Comparison of ENCODE assay signal across 8 cellular contexts in the genomic region with DNA sequence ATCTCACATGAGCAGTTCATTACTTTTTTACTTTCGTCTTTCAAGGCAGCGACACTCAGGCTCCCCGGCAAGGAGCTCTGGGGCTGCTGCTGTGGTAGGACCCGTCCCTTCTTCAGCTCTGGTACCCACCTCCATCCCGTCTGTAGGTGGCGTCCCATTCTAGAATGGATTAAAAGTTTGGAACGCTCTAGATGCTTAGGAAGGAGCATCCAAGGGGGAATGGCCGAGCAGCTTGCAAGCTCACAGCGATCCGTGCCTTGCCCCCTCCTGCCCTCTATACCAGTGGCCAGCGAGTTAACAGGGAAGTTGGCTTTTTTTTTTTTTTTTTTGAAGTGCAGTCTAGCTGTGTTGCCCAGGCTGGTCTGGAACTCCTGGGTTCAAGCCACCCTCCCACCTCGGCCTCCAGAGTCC. TPM values are rescaled to one million over a fixed set of nuclear protein-coding genes. Genes with fewer than 3 reads are reported as not detected.
A peak's percentile ranks its signal among the peaks of the same experiment; 100 is the strongest.
DNase-seq lines count a peak whose midpoint lies in the region; ATAC-seq and TF ChIP-seq lines count a peak whose summit lies in the region.

No MANE protein-coding gene starts in this region.

- H4K91ac ChIP-seq in trophoblast cell (ENCODE audit: low read depth, low read length): no peak overlapping the region

- no peaks in the 10 kb centered on the region for H3K36me3 ChIP-seq in A673 (ENCODE audit: insufficient read depth, low read length, poor library complexity, severe bottlenecking)
- peaks cover 7 to 13% of the 10 kb centered on the region in 2 experiments for H3K36me3 ChIP-seq in trophoblast cell (ENCODE audit: control insufficient read depth in 1 of 2, insufficient read depth in 2 of 2, low read length in 2 of 2)

- H3K23ac ChIP-seq in trophoblast cell (ENCODE audit: low read length): no peak overlapping the region

- WGBS in trophoblast cell (ENCODE audit: extremely low coverage, insufficient coverage, insufficient read length): no CpG with 5 or more reads among the region's 12 CpGs

- peaks cover 1% of the 10 kb centered on the region for H3K4me1 ChIP-seq in A673 (ENCODE audit: insufficient read depth, low read length, poor library complexity, severe bottlenecking)
- peaks cover 4 to 8% of the 10 kb centered on the region in 2 experiments for H3K4me1 ChIP-seq in trophoblast cell (ENCODE audit: control insufficient read depth in 1 of 2, insufficient read depth in 2 of 2, low read length in 2 of 2)

- no peaks in the 10 kb centered on the region for H3K79me2 ChIP-seq in trophoblast cell (ENCODE audit: control insufficient read depth, insufficient read depth, low read length, poor library complexity)

- BruUV-seq in A673 (replicated peaks; lab: Mats Ljungman, UMichigan): no TSS peak

- H2BK120ac ChIP-seq in trophoblast cell (ENCODE audit: insufficient read depth, low read length, poor library complexity): no peak overlapping the region

- no peak overlapping the region for H3K18ac ChIP-seq in trophoblast cell (ENCODE audit: low read length)

- H4K12ac ChIP-seq in trophoblast cell (ENCODE audit: low read depth, low read length): no peak overlapping the region

- no peak overlapping the region for H2AK5ac ChIP-seq in trophoblast cell (ENCODE audit: low read length)

- no peak overlapping the region for H3K9ac ChIP-seq in trophoblast cell (ENCODE audit: low read length)

- DNase-seq in A673 (ENCODE audit: low spot score) (peak; percentile 62), NAMALWA (ENCODE audit: low spot score) (peak; percentile 82), dermis blood vessel endothelial cell (peak; percentile 70), trophoblast cell (peak; percentile 18 to 52), superior temporal gyrus (ENCODE audit: extremely low spot score) (no peak)

- ATAC-seq in GM21619 (IDR thresholded peaks at IDR 0.05; ENCODE audit: unreplicated experiment) (no peak), GM21723 (IDR thresholded peaks at IDR 0.05; ENCODE audit: unreplicated experiment) (no peak)

- intact Hi-C loops in A673 (cut with micrococcal nuclease; ENCODE audit: unreplicated experiment): no loop called here

- POLR2A ChIA-PET in A673 (lab: Charles Lee; ENCODE audit: low non-redundant PET): no interaction called here

- no peak overlapping the region for H2BK12ac ChIP-seq in trophoblast cell (ENCODE audit: low read length)

- H4K8ac ChIP-seq in trophoblast cell (ENCODE audit: low read depth, low read length): no peak overlapping the region

- CTCF ChIA-PET in A673 (lab: Charles Lee): interaction anchor here (0.5 to 1.2 kb wide), 5 partner anchors 71 to 216 kb away, joined by 3 to 4 read pairs (median 3); no protein-coding TSS in a partner anchor

- H3K27ac ChIP-seq in A673 (ENCODE audit: low read depth, low read length, poor library complexity, severe bottlenecking) (no peak overlapping the region), trophoblast cell (ENCODE audit: low read depth, low read length) (no peak overlapping the region)

- no peaks in the 10 kb centered on the region for H3K79me1 ChIP-seq in trophoblast cell (ENCODE audit: low read length)

- H3K9me3 ChIP-seq in A673 (ENCODE audit: low read depth, low read length, poor library complexity, severe bottlenecking) (no peaks in the 10 kb centered on the region), trophoblast cell (ENCODE audit: insufficient read depth, low read depth, low read length) (no peaks in the 10 kb centered on the region)

- no peak overlapping the region for H3K4ac ChIP-seq in trophoblast cell (ENCODE audit: low read depth, low read length)

- peak; percentile 59 for TF ChIP-seq CTCF in A673 (conservative IDR thresholded peaks at IDR 0.05; ENCODE audit: low read depth, low read length)
- TF ChIP-seq CTCF in GM12873 (IDR thresholded peaks at IDR 0.05; ENCODE audit: insufficient read depth, low read depth, low read length, missing control alignments): peak; percentile 52

- no peak overlapping the region for H2BK5ac ChIP-seq in trophoblast cell (ENCODE audit: low read depth, low read length, poor library complexity)

- H3K4me2 ChIP-seq in trophoblast cell (ENCODE audit: low read length): no peak overlapping the region

- no peak overlapping the region for H2AFZ ChIP-seq in trophoblast cell (ENCODE audit: insufficient read depth, low read length, poor library complexity)

- no peak overlapping the region for H3K14ac ChIP-seq in trophoblast cell (ENCODE audit: low read length)

- H3K4me3 ChIP-seq in A673 (ENCODE audit: low read depth, low read length, poor library complexity, severe bottlenecking) (no peak overlapping the region), trophoblast cell (ENCODE audit: low read depth, low read length) (no peak overlapping the region)

- no peaks in the 10 kb centered on the region for H3K27me3 ChIP-seq in A673 (replicated peaks; ENCODE audit: insufficient read depth, low read depth, low read length, poor library complexity)
- H3K27me3 ChIP-seq in trophoblast cell (ENCODE audit: insufficient read depth, low read length): no peaks in the 10 kb centered on the region

RNA-seq across cellular contexts. Expression of a gene that starts 22.8 kb away (rescaled TPM):
- total RNA-seq in A673 (2021): 248 and 256 TPM in 2 replicates
- 72.8 and 159 TPM in 2 replicates for total RNA-seq in dermis blood vessel endothelial cell
- 117 and 118 TPM in 2 replicates for polyA plus RNA-seq in trophoblast cell (2013)

RNA-seq across cellular contexts. Expression of a gene that starts 50.2 kb away (rescaled TPM):
- 35.4 and 42.8 TPM in 2 replicates for total RNA-seq in A673 (2021)
- total RNA-seq in dermis blood vessel endothelial cell: 6.0 and 10.4 TPM in 2 replicates
- polyA plus RNA-seq in trophoblast cell (2013): 6.3 and 6.5 TPM in 2 replicates

RNA-seq across cellular contexts. Expression of a gene that starts 53.7 kb away (rescaled TPM):
- total RNA-seq in A673 (2021) (47.9 and 48.8 TPM in 2 replicates), dermis blood vessel endothelial cell (31.7 and 38.0 TPM in 2 replicates)
- 15.5 and 16.6 TPM in 2 replicates for polyA plus RNA-seq in trophoblast cell (2013)
